9 cellular contexts compared by ENCODE assay signal in genomic region chr12:4270016-4270669, GRCh38. TPM values are rescaled to one million over a fixed set of nuclear protein-coding genes. Genes with fewer than 3 reads are reported as not detected.
DNase-seq lines count a peak whose midpoint lies in the region; ATAC-seq, FAIRE-seq and TF ChIP-seq lines count a peak whose summit lies in the region.
"Had no signal": no experiment of that assay in that cellular context is flagged by ENCODE, and none has a peak within 500 bp of the region (broad histone marks: within the 10 kb centered on the region; RNA-seq: fewer than 3 reads in every experiment).

No MANE protein-coding gene starts in this region.

- H3K9ac ChIP-seq in SK-N-SH (no peak overlapping the region), K562 (ENCODE audit: insufficient read depth in 1 of 2, low read depth in 2 of 2, low read length in 2 of 2) (peak overlapping the region; percentile 69 to 85; a peak in 3 of 4 replicates)

- in situ Hi-C loops in K562 (cut with MboI) (no loop called here), transverse colon (cut with MboI; ENCODE audit: low pct_ligation_motif_present in 1 of 4, low pct_unique_long_range_greater_than_20kb in 1 of 4, low sequenced_read_pairs in 3 of 4) (loop anchor here in 2 of 4 donors (10.0 kb wide), 4 partner anchors 155 to 395 kb away; partner anchors contain the start of gene PARP11 (in 1 of the 2))

- H3K4me2 ChIP-seq in SK-N-SH (no peak overlapping the region), K562 (ENCODE audit: insufficient read depth, low read length) (peak overlapping the region; percentile 62)

- TF ChIP-seq RAD21 in SK-N-SH (IDR thresholded peaks at IDR 0.05; ENCODE audit: low read length) (no peak), K562 (CRISPR knock-in tag; conservative IDR thresholded peaks at IDR 0.05 in 1 of 2, IDR thresholded peaks at IDR 0.05 in 1 of 2) (no peak)

- H3K4me3 ChIP-seq in SK-N-SH (ENCODE audit: low read depth in 2 of 2, low read length in 1 of 2) = no peak overlapping the region
- peak overlapping the region; percentile 45 for H3K4me3 ChIP-seq in K562
- peak overlapping the region; percentile 67 to 99 for H3K4me3 ChIP-seq in muscle layer of duodenum (ENCODE audit: low read depth in 1 of 2, low read length in 2 of 2)
- H3K4me3 ChIP-seq in transverse colon = peak overlapping the region; percentile 46 to 82 (median 62)

- POLR2A ChIA-PET in SK-N-SH (lab: Yijun Ruan, JAX) = no interaction called here
- POLR2A ChIA-PET in K562 (lab: Yijun Ruan, JAX) = no interaction called here

- no peak overlapping the region for H2AFZ ChIP-seq in SK-N-SH (ENCODE audit: low read depth)
- peak overlapping the region; percentile 96 for H2AFZ ChIP-seq in K562 (ENCODE audit: low read depth, low read length)

- no peaks in the 10 kb centered on the region; the same call in 1 of the 2 replicates for H4K20me1 ChIP-seq in SK-N-SH (ENCODE audit: insufficient read depth)
- H4K20me1 ChIP-seq in K562 (replicated peaks; ENCODE audit: control insufficient read depth, insufficient read depth, low read length) = no peaks in the 10 kb centered on the region

- H3K27ac ChIP-seq in SK-N-SH (ENCODE audit: low read depth in 2 of 2, low read length in 1 of 2) = no peak overlapping the region
- H3K27ac ChIP-seq in K562 (ENCODE audit: extremely low read depth, low read depth, low read length) = peak overlapping the region; percentile 93; the same call in 2 of the 3 replicates
- H3K27ac ChIP-seq in muscle layer of duodenum (ENCODE audit: low read length) = peak overlapping the region; percentile 74
- H3K27ac ChIP-seq in transverse colon = peak overlapping the region; percentile 92 to 97 (median 95)

- no peak for FAIRE-seq in K562 (lab: Jason Lieb, UNC)
- FAIRE-seq: islet of Langerhans had no signal

- ATAC-seq in SK-N-SH treated with all-trans-retinoic acid at 6 μM for 48 hours = no peak
- ATAC-seq in K562 = no peak
- no peak for ATAC-seq in HG03565 (IDR thresholded peaks at IDR 0.05; ENCODE audit: unreplicated experiment)
- no peak for ATAC-seq in esophagus mucosa

- TF ChIP-seq EP300 in SK-N-SH (IDR thresholded peaks at IDR 0.05; ENCODE audit: borderline replicate concordance in 1 of 2, low read depth in 1 of 2, low read length in 1 of 2) (no peak), K562 (IDR thresholded peaks at IDR 0.05; ENCODE audit: low read length) (no peak), transverse colon (IDR thresholded peaks at IDR 0.05; ENCODE audit: low read depth) (no peak)

- no peaks in the 10 kb centered on the region for H3K9me2 ChIP-seq in SK-N-SH

- no peak for TF ChIP-seq CTCF in SK-N-SH (IDR thresholded peaks at IDR 0.05)
- TF ChIP-seq CTCF in K562 (IDR thresholded peaks at IDR 0.05 in 2 of 3, conservative IDR thresholded peaks at IDR 0.05 in 1 of 3; ENCODE audit: insufficient read depth in 2 of 3, low read depth in 1 of 3, low read length in 3 of 3) = no peak
- no peak for TF ChIP-seq CTCF in transverse colon (IDR thresholded peaks at IDR 0.05)

- no peak for DNase-seq in SK-N-SH
- DNase-seq in K562 (ENCODE audit: extremely low read depth in 1 of 4, low spot score in 3 of 4) = peak in 2 of 4 experiments; percentile 15 to 25
- peak; percentile 66 for DNase-seq in transverse colon
- DNase-seq in GM03348 (ENCODE audit: low spot score) = no peak

- WGBS in SK-N-SH (ENCODE audit: low lambda C conversion rate) = 6% methylated on average over 30 of the region's 31 CpGs
- WGBS in K562 (ENCODE audit: insufficient coverage, low coverage, missing lambda C conversion rate) = 6% methylated on average over 20 of the region's 31 CpGs
- WGBS in transverse colon (ENCODE audit: low coverage in 1 of 2), 2 donors = 3 to 7% methylated on average over 15 to 31 of the region's 31 CpGs

- peaks cover 94% of the 10 kb centered on the region for H3K27me3 ChIP-seq in SK-N-SH (ENCODE audit: insufficient read depth)
- peaks cover 0 to 11% of the 10 kb centered on the region in 2 experiments; a peak in 2 of 5 replicates for H3K27me3 ChIP-seq in K562 (ENCODE audit: control insufficient read depth in 2 of 2, insufficient read depth in 2 of 2, low read length in 2 of 2)
- H3K27me3 ChIP-seq in muscle layer of duodenum (ENCODE audit: low read depth, low read length) = no peaks in the 10 kb centered on the region
- peaks cover 8% of the 10 kb centered on the region for H3K27me3 ChIP-seq in transverse colon

- no peaks in the 10 kb centered on the region for H3F3A ChIP-seq in SK-N-SH (replicated peaks; ENCODE audit: insufficient read depth)

- TF ChIP-seq POLR2A in K562 (conservative IDR thresholded peaks at IDR 0.05) (no peak), transverse colon (IDR thresholded peaks at IDR 0.05) (peak; percentile 8)

- peaks cover 0 to 4% of the 10 kb centered on the region in 2 experiments; a peak in 2 of 4 replicates for H3K4me1 ChIP-seq in SK-N-SH (ENCODE audit: control insufficient read depth in 1 of 2, insufficient read depth in 2 of 2, low read depth in 1 of 2, low read length in 1 of 2)
- H3K4me1 ChIP-seq in K562 (replicated peaks in 1 of 2; ENCODE audit: control insufficient read depth in 2 of 2, insufficient read depth in 2 of 2, low read length in 2 of 2) = peaks cover 15 to 47% of the 10 kb centered on the region in 2 experiments
- peaks cover 11 to 12% of the 10 kb centered on the region in 2 donors for H3K4me1 ChIP-seq in muscle layer of duodenum (ENCODE audit: control insufficient read depth in 1 of 2, insufficient read depth in 2 of 2, low read length in 2 of 2)
- peaks cover 6 to 39% (median 34%) of the 10 kb centered on the region in 4 donors for H3K4me1 ChIP-seq in transverse colon

- H3K36me3 ChIP-seq in SK-N-SH (replicated peaks in 1 of 2; ENCODE audit: control insufficient read depth in 1 of 2, insufficient read depth in 2 of 2, low read length in 1 of 2) (no peaks in the 10 kb centered on the region), K562 (ENCODE audit: control insufficient read depth, insufficient read depth, low read length) (no peaks in the 10 kb centered on the region), muscle layer of duodenum (ENCODE audit: control insufficient read depth in 1 of 2, insufficient read depth in 2 of 2, low read length in 2 of 2) (no peaks in the 10 kb centered on the region), transverse colon (no peaks in the 10 kb centered on the region)

- CTCF ChIA-PET in SK-N-SH (lab: Yijun Ruan, JAX) (interaction anchor here (1.3 to 4.6 kb wide), 2 partner anchors 18 to 385 kb away, joined by 3 to 23 read pairs; no protein-coding TSS in a partner anchor), K562 (lab: Yijun Ruan, JAX; ENCODE audit: low intra/inter-chr PET ratio) (no interaction called here)

- no peaks in the 10 kb centered on the region for H3K9me3 ChIP-seq in SK-N-SH
- no peaks in the 10 kb centered on the region for H3K9me3 ChIP-seq in K562 (replicated peaks; ENCODE audit: control insufficient read depth, insufficient read depth, low read depth, low read length)
- no peaks in the 10 kb centered on the region for H3K9me3 ChIP-seq in muscle layer of duodenum (ENCODE audit: control insufficient read depth in 1 of 2, low read length in 2 of 2)
- H3K9me3 ChIP-seq in transverse colon = no peaks in the 10 kb centered on the region

- H3K9me1 ChIP-seq in K562 (ENCODE audit: control insufficient read depth, insufficient read depth, low read length) = no peaks in the 10 kb centered on the region

- H3K79me2 ChIP-seq in SK-N-SH (ENCODE audit: insufficient read depth) (no peaks in the 10 kb centered on the region), K562 (ENCODE audit: control insufficient read depth, insufficient read depth, low read length) (peaks cover 17% of the 10 kb centered on the region)

- no TSS peak for BruUV-seq in K562 (replicated peaks; lab: Mats Ljungman, UMichigan)

- intact Hi-C loops in K562 (cut with micrococcal nuclease) = no loop called here
- intact Hi-C loops in transverse colon (cut with DNase I; ENCODE audit: low total_unique reads) = loop anchor here (10.0 kb wide), 1 partner anchor 275 kb away; no protein-coding TSS in a partner anchor

RNA-seq across cellular contexts. Expression of gene CCND2, which starts 3.4 kb away (rescaled TPM):
- polyA plus RNA-seq in SK-N-SH (2012; rRNA removed) = not detected in 2 replicates
- not detected in 2 replicates for polyA plus RNA-seq in SK-N-SH (2012; cell fraction: cytosol; rRNA removed)
- not detected in 2 replicates for polyA plus RNA-seq in SK-N-SH (2012; cell fraction: nucleus; rRNA removed)
- total RNA-seq in K562 (2011; cell fraction: chromatin; rRNA removed; ENCODE audit: low replicate concordance) = 52.6 and 55.6 TPM in 2 replicates
- 37.4 and 40.2 TPM in 2 replicates for total RNA-seq in K562 (2011; cell fraction: nucleolus; rRNA removed)
- 57.5 and 64.9 TPM in 2 replicates for total RNA-seq in K562 (2011; cell fraction: nucleoplasm; rRNA removed)
- total RNA-seq in K562 (2014; rRNA removed) = 39.6 and 52.1 TPM in 2 replicates
- 68.9 and 71.9 TPM in 2 replicates for total RNA-seq in K562 (2014; rRNA removed; fragmentation: Illumina TruSeq; extraction: Trizol)
- total RNA-seq in K562 (2015; rRNA removed; fragmentation: Illumina TruSeq; extraction: Trizol) = 49.7 and 53.2 TPM in 2 replicates
- 93.5 and 99.3 TPM in 2 replicates for total RNA-seq in K562 (2021)
- polyA plus RNA-seq in K562 (2011; rRNA removed) = 36.9 and 42.9 TPM in 2 replicates
- 20.5 and 35.3 TPM in 2 replicates for polyA plus RNA-seq in K562 (2011; cell fraction: cytosol; rRNA removed)
- 28.5 and 42.5 TPM in 2 replicates for polyA plus RNA-seq in K562 (2011; cell fraction: nucleus; rRNA removed)
- polyA plus RNA-seq in K562 (2012) = 12.1 and 12.4 TPM in 2 replicates
- polyA plus RNA-seq in K562 (2014; fragmentation: Illumina TruSeq; extraction: Trizol) = 12.6 and 13.6 TPM in 2 replicates
- polyA plus RNA-seq in K562 (2014; fragmentation: Nextera tagmentation; extraction: Ambion mirVana) = 10 to 100 TPM; 13.7 to 47.6 TPM
- 30.3 and 33.2 TPM in 2 replicates for polyA plus RNA-seq in K562 (2014; rRNA removed)
- 109 and 119 TPM in 2 replicates for polyA minus RNA-seq in K562 (2011; rRNA and poly(A)+ RNA removed)
- 68.1 and 69.3 TPM in 2 replicates for polyA minus RNA-seq in K562 (2011; cell fraction: cytosol; rRNA and poly(A)+ RNA removed)
- polyA minus RNA-seq in K562 (2011; cell fraction: nucleus; rRNA and poly(A)+ RNA removed) = 21.5 and 41.5 TPM in 2 replicates
- total RNA-seq in transverse colon = 100 to 1,000 TPM in 1 of 4 donors, 10 to 100 TPM in 3; 32.9 to 132 (median 58.8) TPM
- 48.9 TPM for total RNA-seq in esophagus mucosa

RNA-seq across cellular contexts. Expression of gene TIGAR, which starts 50.9 kb away (rescaled TPM):
- polyA plus RNA-seq in SK-N-SH (2012; rRNA removed) (8.3 and 11.2 TPM in 2 replicates), K562 (2011; rRNA removed) (0.11 and 0.61 TPM in 2 replicates), K562 (2014; fragmentation: Illumina TruSeq; extraction: Trizol) (0.28 and 0.33 TPM in 2 replicates), K562 (2014; fragmentation: Nextera tagmentation; extraction: Ambion mirVana) (under 1 TPM; 0.50 to 0.63 TPM), K562 (2014; rRNA removed) (0.04 and 0.53 TPM in 2 replicates)
- 14.3 and 24.2 TPM in 2 replicates for polyA plus RNA-seq in SK-N-SH (2012; cell fraction: cytosol; rRNA removed)
- 3.4 and 6.3 TPM in 2 replicates for polyA plus RNA-seq in SK-N-SH (2012; cell fraction: nucleus; rRNA removed)
- total RNA-seq in K562 (2011; cell fraction: chromatin; rRNA removed; ENCODE audit: low replicate concordance) = 0.86 TPM in 2 replicates
- 0.66 and 0.67 TPM in 2 replicates for total RNA-seq in K562 (2011; cell fraction: nucleolus; rRNA removed)
- total RNA-seq in K562 (2011; cell fraction: nucleoplasm; rRNA removed) = 0.84 and 0.88 TPM in 2 replicates
- total RNA-seq in K562 (2014; rRNA removed) (not detected in 2 replicates), K562 (2014; rRNA removed; fragmentation: Illumina TruSeq; extraction: Trizol) (0.38 TPM in 1 of 2 replicates, not detected in the other), K562 (2015; rRNA removed; fragmentation: Illumina TruSeq; extraction: Trizol) (0.11 TPM in 2 replicates), K562 (2021) (0.07 and 1.0 TPM in 2 replicates), transverse colon (10 to 100 TPM in 1 of 4 donors, 1 to 10 TPM in 3; 2.6 to 26.6 (median 4.4) TPM), esophagus mucosa (6.1 TPM)
- 0.06 and 0.19 TPM in 2 replicates for polyA plus RNA-seq in K562 (2011; cell fraction: cytosol; rRNA removed)
- polyA plus RNA-seq in K562 (2011; cell fraction: nucleus; rRNA removed) = 0.11 and 0.14 TPM in 2 replicates
- polyA plus RNA-seq in K562 (2012) = 0.03 and 0.48 TPM in 2 replicates
- 0.15 and 0.42 TPM in 2 replicates for polyA minus RNA-seq in K562 (2011; rRNA and poly(A)+ RNA removed)
- not detected in 2 replicates for polyA minus RNA-seq in K562 (2011; cell fraction: cytosol; rRNA and poly(A)+ RNA removed)
- 0.27 and 0.44 TPM in 2 replicates for polyA minus RNA-seq in K562 (2011; cell fraction: nucleus; rRNA and poly(A)+ RNA removed)

Comparison
In these comparisons a context has a peak if more than half of its experiments do, and no peak if none do; other contexts are left out.
1. H3K27ac ChIP-seq: peak in K562 (single experiment), muscle layer of duodenum (single experiment) and transverse colon (4 of 4); none in SK-N-SH (0 of 2).
2. H3K4me3 ChIP-seq: peak in K562 (single experiment), muscle layer of duodenum (2 of 2) and transverse colon (4 of 4); none in SK-N-SH (0 of 2).